Comparison of ENCODE assay signal across 15 cellular contexts in the genomic region with DNA sequence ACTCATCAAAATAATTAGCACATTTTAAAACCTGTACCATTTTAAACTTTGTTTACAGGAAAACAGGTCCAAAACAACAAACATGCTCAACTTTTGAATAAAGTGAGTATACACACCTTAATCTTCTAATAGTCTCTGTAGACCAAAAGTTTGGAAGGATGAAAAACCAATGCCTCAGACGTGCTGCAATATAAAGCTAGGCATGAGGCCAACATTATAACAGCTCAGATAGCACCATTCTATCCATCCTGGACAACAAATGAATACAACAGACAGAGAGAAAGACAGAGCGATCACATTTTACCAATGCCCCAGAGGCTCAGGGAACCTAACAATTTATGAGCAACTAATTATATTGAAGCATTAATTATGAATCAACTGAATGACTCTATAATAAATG.
A peak's percentile ranks its signal among the peaks of the same experiment; 100 is the strongest.
DNase-seq lines count a peak whose midpoint lies in the region; ATAC-seq and TF ChIP-seq lines count a peak whose summit lies in the region.
"Had no signal": no experiment of that assay in that cellular context is flagged by ENCODE, and none has a peak within 500 bp of the region (broad histone marks: within the 10 kb centered on the region; RNA-seq: fewer than 3 reads in every experiment).

No MANE protein-coding gene starts in this region.

- peaks cover 64 to 78% of the 10 kb centered on the region in 2 donors for H3K4me1 ChIP-seq in gastrocnemius medialis

- H3K4me3 ChIP-seq in gastrocnemius medialis: no peak overlapping the region
- no peak overlapping the region for H3K4me3 ChIP-seq in coronary artery

- H3K9me3 ChIP-seq in gastrocnemius medialis: no peaks in the 10 kb centered on the region

- H3K27me3 ChIP-seq in gastrocnemius medialis: no peaks in the 10 kb centered on the region

- no peak for TF ChIP-seq POLR2A in gastrocnemius medialis (IDR thresholded peaks at IDR 0.05)

- no peak for TF ChIP-seq CTCF in gastrocnemius medialis (IDR thresholded peaks at IDR 0.05 in 4 of 5, conservative IDR thresholded peaks at IDR 0.05 in 1 of 5)
- TF ChIP-seq CTCF in coronary artery (IDR thresholded peaks at IDR 0.05): no peak

- intact Hi-C loops in gastrocnemius medialis (cut with DNase I; ENCODE audit: low total_unique reads): no loop called here

- in situ Hi-C loops in gastrocnemius medialis (cut with MboI; ENCODE audit: low sequenced_read_pairs in 4 of 4): no loop called here

- no peaks in the 10 kb centered on the region for H3K36me3 ChIP-seq in gastrocnemius medialis

- ATAC-seq in left lobe of liver (peak; percentile 30), gastrocnemius medialis (no peak)
- ATAC-seq: CD8-positive, alpha-beta T cell had no signal

- DNase-seq in NCI-H1105 treated with DMSO at 0.1 percent for 48 hours (lab: John Stamatoyannopoulos, UW) (peak; percentile 26), NCI-H1105 (lab: John Stamatoyannopoulos, UW) (no peak), NCI-H69 (lab: John Stamatoyannopoulos, UW) (peak; percentile 83), left lobe of liver (ENCODE audit: low spot score) (no peak), gastrocnemius medialis (no peak), NCI-H524 treated with DMSO at 0.1 percent for 48 hours (lab: John Stamatoyannopoulos, UW) (no peak), KG1 (lab: John Stamatoyannopoulos, UW) (no peak), coronary artery (ENCODE audit: low spot score) (no peak)
- DNase-seq: CD8-positive, alpha-beta T cell; COR-L47; DND-41; GDM1; HCEC 1CT; HFFc6 had no signal

- H3K27ac ChIP-seq in gastrocnemius medialis (peak overlapping the region in 3 of 4 donors; percentile 69 to 82 (median 80)), coronary artery (no peak overlapping the region)
- H3K27ac ChIP-seq: 22Rv1 had no signal

Comparison
In these comparisons a context has a peak if more than half of its experiments do, and no peak if none do; other contexts are left out.
1. DNase-seq: peak in NCI-H1105 treated with DMSO at 0.1 percent for 48 hours (single experiment) and NCI-H69 (single experiment); none in NCI-H1105 (single experiment), left lobe of liver (single experiment), gastrocnemius medialis (0 of 2), NCI-H524 treated with DMSO at 0.1 percent for 48 hours (single experiment), KG1 (single experiment) and coronary artery (single experiment).
2. H3K27ac ChIP-seq: peak in gastrocnemius medialis (3 of 4); none in coronary artery (0 of 2).